Comparison of ENCODE assay signal across 9 cellular contexts in genomic region chr2:59182249-59182648, GRCh38.
DNase-seq lines count a peak whose midpoint lies in the region; ATAC-seq, FAIRE-seq and TF ChIP-seq lines count a peak whose summit lies in the region.
"Had no signal": no experiment of that assay in that cellular context is flagged by ENCODE, and none has a peak within 500 bp of the region (broad histone marks: within the 10 kb centered on the region; RNA-seq: fewer than 3 reads in every experiment).

No MANE protein-coding gene starts in this region.

- no peaks in the 10 kb centered on the region for H3K27me3 Mint-ChIP-seq in HFFc6 (ENCODE audit: insufficient read depth)

- no peaks in the 10 kb centered on the region for H3K9me3 ChIP-seq in keratinocyte (ENCODE audit: control insufficient read depth, low read depth, low read length)

- DNase-seq in EL (peak; percentile 27), HFFc6 (no peak), SK-MEL-5 (ENCODE audit: low read depth, low spot score) (peak; percentile 63), keratinocyte (ENCODE audit: low read depth, low spot score) (no peak), cortex of kidney (lab: John Stamatoyannopoulos, UW) (no peak), NCI-H446 treated with DMSO at 0.1 percent for 48 hours (lab: John Stamatoyannopoulos, UW) (no peak)
- DNase-seq in activated T-cell treated with anti-CD3 and anti-CD28 coated beads, Interleukin-2, amount 50 U/mL, for 1 hour, result no peak

- dilution Hi-C loops in keratinocyte (cut with MboI; ENCODE audit: extremely low pct_ligation_motif_present, low sequenced_read_pairs), result no loop called here

- FAIRE-seq in keratinocyte (lab: Jason Lieb, UNC), result no peak

- no peaks in the 10 kb centered on the region for H3K4me1 ChIP-seq in keratinocyte (ENCODE audit: control insufficient read depth, extremely low read depth, insufficient read depth, low read length)

- H3K4me3 ChIP-seq in keratinocyte (ENCODE audit: control insufficient read depth in 2 of 3, extremely low read depth in 1 of 3, insufficient read depth in 2 of 3, low read depth in 1 of 3, low read length in 3 of 3), result no peak overlapping the region
- H3K4me3 ChIP-seq: lung had no signal

- no peaks in the 10 kb centered on the region for H3K9me1 ChIP-seq in keratinocyte (ENCODE audit: control insufficient read depth, extremely low read depth, insufficient read depth, low read length)

- H3K27ac Mint-ChIP-seq in HFFc6, result no peak overlapping the region

- no peaks in the 10 kb centered on the region for H3K36me3 Mint-ChIP-seq in HFFc6 (ENCODE audit: low read depth)

- no peaks in the 10 kb centered on the region for H3K4me1 Mint-ChIP-seq in HFFc6 (ENCODE audit: low read depth)

- peaks cover 8% of the 10 kb centered on the region for H3K9me3 Mint-ChIP-seq in HFFc6

- H3K4me2 ChIP-seq in keratinocyte (ENCODE audit: control insufficient read depth, extremely low read depth, insufficient read depth, low read depth, low read length), result no peak overlapping the region

- H3K79me2 ChIP-seq in keratinocyte (ENCODE audit: control insufficient read depth, insufficient read depth, low read length), result no peaks in the 10 kb centered on the region

- H2AFZ ChIP-seq in keratinocyte (ENCODE audit: control insufficient read depth, low read length), result no peak overlapping the region

- no peaks in the 10 kb centered on the region for H3K27me3 ChIP-seq in keratinocyte (ENCODE audit: control insufficient read depth, extremely low read depth, insufficient read depth, low read length)

- H3K4me3 Mint-ChIP-seq in HFFc6, result no peak overlapping the region

- H4K20me1 ChIP-seq in keratinocyte (ENCODE audit: control insufficient read depth, extremely low read depth, insufficient read depth, low read length), result no peaks in the 10 kb centered on the region

- TF ChIP-seq CTCF in HFFc6 (IDR thresholded peaks at IDR 0.05) (peak; percentile 64), keratinocyte (optimal IDR thresholded peaks at IDR 0.05 in 1 of 3, IDR thresholded peaks at IDR 0.05 in 1 of 3, conservative IDR thresholded peaks at IDR 0.05 in 1 of 3; ENCODE audit: extremely low read depth in 1 of 3, insufficient read depth in 2 of 3, low read length in 3 of 3) (peak; percentile 35 to 45 (median 37))

- in situ Hi-C loops in SK-MEL-5 (cut with HindIII; ENCODE audit: low pct_unique_long_range_greater_than_20kb, low sequenced_read_pairs), result no loop called here

- H3K36me3 ChIP-seq in keratinocyte (ENCODE audit: control insufficient read depth in 2 of 2, extremely low read depth in 1 of 2, insufficient read depth in 2 of 2, low read length in 2 of 2), result no peaks in the 10 kb centered on the region

- H3K27ac ChIP-seq in keratinocyte (ENCODE audit: control insufficient read depth, insufficient read depth, low read length), result no peak overlapping the region

- no peak overlapping the region for H3K9ac ChIP-seq in keratinocyte (ENCODE audit: control insufficient read depth, extremely low read depth, insufficient read depth, low read length)

- ATAC-seq in GM18873 (IDR thresholded peaks at IDR 0.05; ENCODE audit: low FRiP score, unreplicated experiment), result no peak

Comparison
In these comparisons a context has a peak if more than half of its experiments do, and no peak if none do; other contexts are left out.
1. DNase-seq: peak in EL (single experiment) and SK-MEL-5 (single experiment); none in HFFc6 (single experiment), keratinocyte (single experiment), activated T-cell treated with anti-CD3 and anti-CD28 coated beads, Interleukin-2, amount 50 U/mL, for 1 hour (single experiment), cortex of kidney (single experiment) and NCI-H446 treated with DMSO at 0.1 percent for 48 hours (single experiment).